10 cellular contexts compared by ENCODE assay signal in genomic region chr3:46947545-46947899, GRCh38. TPM values are rescaled to one million over a fixed set of nuclear protein-coding genes. Genes with fewer than 3 reads are reported as not detected.
DNase-seq lines count a peak whose midpoint lies in the region; ATAC-seq and TF ChIP-seq lines count a peak whose summit lies in the region.
"Had no signal": no experiment of that assay in that cellular context is flagged by ENCODE, and none has a peak within 500 bp of the region (broad histone marks: within the 10 kb centered on the region; RNA-seq: fewer than 3 reads in every experiment).

No MANE protein-coding gene starts in this region.

- WGBS in esophagus squamous epithelium, 2 donors, result 60 to 72% methylated on average over 1 to 4 of the region's 4 CpGs
- WGBS in prostate gland, result 57% methylated on average over 3 of the region's 4 CpGs

- ATAC-seq in DND-41 (ENCODE audit: insufficient read depth, low read depth) (peak; percentile 4; the same call in 1 of the 3 replicates), GM18907 (IDR thresholded peaks at IDR 0.05; ENCODE audit: unreplicated experiment) (no peak), HG03378 (IDR thresholded peaks at IDR 0.05; ENCODE audit: unreplicated experiment) (no peak)

- H3K79me2 ChIP-seq in DND-41 (ENCODE audit: insufficient read depth, low read length), result peaks cover 98% of the 10 kb centered on the region

- in situ Hi-C loops in GM13976 (cut with MboI; ENCODE audit: low sequenced_read_pairs, unreplicated experiment), result no loop called here

- no peaks in the 10 kb centered on the region for H3K27me3 Mint-ChIP-seq in activated CD4-positive, alpha-beta memory T cell treated with anti-CD3 and anti-CD28 coated beads for 36 hours

- no peak overlapping the region; the same call in 1 of the 2 replicates for H3K9ac ChIP-seq in DND-41 (ENCODE audit: low read depth, low read length)

- peaks cover 90% of the 10 kb centered on the region for H4K20me1 ChIP-seq in DND-41 (ENCODE audit: insufficient read depth, low read length)

- H3K9me3 ChIP-seq in DND-41 (ENCODE audit: insufficient read depth, low read length, severe bottlenecking) (no peaks in the 10 kb centered on the region), esophagus squamous epithelium (no peaks in the 10 kb centered on the region), prostate gland (no peaks in the 10 kb centered on the region)
- H3K9me3 ChIP-seq: MG63, SJSA1 had no signal

- H3K27ac Mint-ChIP-seq in activated CD4-positive, alpha-beta memory T cell treated with anti-CD3 and anti-CD28 coated beads for 36 hours, result peak overlapping the region; percentile 95

- H3K4me3 ChIP-seq in DND-41 (ENCODE audit: low read depth in 1 of 2, low read length in 2 of 2) (no peak overlapping the region), esophagus squamous epithelium (peak overlapping the region in 1 of 4 donors; percentile 7), prostate gland (no peak overlapping the region)
- H3K4me3 ChIP-seq: MG63, SJSA1 had no signal

- H3K36me3 Mint-ChIP-seq in activated CD4-positive, alpha-beta memory T cell treated with anti-CD3 and anti-CD28 coated beads for 36 hours, result peaks cover 9% of the 10 kb centered on the region

- DNase-seq in DND-41 (no peak), esophagus squamous epithelium (lab: John Stamatoyannopoulos, UW) (no peak), prostate gland (ENCODE audit: low spot score) (no peak), GM13976 (ENCODE audit: low spot score) (no peak), NCI-H1930 (lab: John Stamatoyannopoulos, UW) (no peak)
- DNase-seq in activated CD4-positive, alpha-beta memory T cell treated with anti-CD3 and anti-CD28 coated beads for 36 hours, result peak; percentile 28
- DNase-seq: MG63 had no signal

- intact Hi-C loops in activated CD4-positive, alpha-beta memory T cell treated with anti-CD3 and anti-CD28 coated beads for 36 hours (cut with micrococcal nuclease), result loop anchor here (10.0 kb wide), 1 partner anchor 217 kb away; the partner anchor contains the start of gene SETD2
- intact Hi-C loops in esophagus squamous epithelium (cut with DNase I) (no loop called here), prostate gland (cut with DNase I) (no loop called here)

- peak overlapping the region; percentile 69 for H3K27ac ChIP-seq in DND-41 (ENCODE audit: low read length)
- peak overlapping the region; percentile 88 to 96 (median 93) for H3K27ac ChIP-seq in esophagus squamous epithelium
- peak overlapping the region; percentile 33 to 41 for H3K27ac ChIP-seq in prostate gland
- H3K27ac ChIP-seq: SJSA1 had no signal

- H3K36me3 ChIP-seq in DND-41 (ENCODE audit: insufficient read depth, low read length) (peaks cover 50% of the 10 kb centered on the region), esophagus squamous epithelium (peaks cover 0 to 7% (median 0%) of the 10 kb centered on the region in 3 donors), prostate gland (no peaks in the 10 kb centered on the region)

- no peak for TF ChIP-seq CTCF in DND-41 (IDR thresholded peaks at IDR 0.05; ENCODE audit: borderline replicate concordance, extremely low read depth, low read length, poor library complexity, severe bottlenecking)
- TF ChIP-seq CTCF in esophagus squamous epithelium (IDR thresholded peaks at IDR 0.05), result no peak
- no peak for TF ChIP-seq CTCF in prostate gland (IDR thresholded peaks at IDR 0.05)
- TF ChIP-seq CTCF in GM13976 (IDR thresholded peaks at IDR 0.05; ENCODE audit: borderline replicate concordance, control extremely low read depth, extremely low read depth, insufficient read depth, missing control alignments), result no peak

- CTCF ChIA-PET in activated CD4-positive, alpha-beta memory T cell treated with anti-CD3 and anti-CD28 coated beads for 36 hours (lab: Charles Lee), result interaction anchor here (0.7 to 2.7 kb wide), 7 partner anchors 12 to 51 kb away, joined by 3 to 9 read pairs (median 3); no protein-coding TSS in a partner anchor

- peaks cover 45% of the 10 kb centered on the region for H3K4me1 ChIP-seq in DND-41 (ENCODE audit: insufficient read depth, low read length)
- peaks cover 71 to 98% (median 91%) of the 10 kb centered on the region in 3 donors for H3K4me1 ChIP-seq in esophagus squamous epithelium
- H3K4me1 ChIP-seq in prostate gland (replicated peaks), result peaks cover 25% of the 10 kb centered on the region

- H3K27me3 ChIP-seq in DND-41 (ENCODE audit: insufficient read depth, low read length, poor library complexity), result no peaks in the 10 kb centered on the region
- no peaks in the 10 kb centered on the region for H3K27me3 ChIP-seq in esophagus squamous epithelium
- H3K27me3 ChIP-seq in prostate gland (replicated peaks; ENCODE audit: insufficient read depth), result no peaks in the 10 kb centered on the region
- H3K27me3 ChIP-seq: MG63, SJSA1 had no signal

- H3K9me3 Mint-ChIP-seq in activated CD4-positive, alpha-beta memory T cell treated with anti-CD3 and anti-CD28 coated beads for 36 hours, result no peaks in the 10 kb centered on the region

- TF ChIP-seq POLR2A in esophagus squamous epithelium (IDR thresholded peaks at IDR 0.05), result no peak
- TF ChIP-seq POLR2A in prostate gland (IDR thresholded peaks at IDR 0.05), result no peak

- no peak overlapping the region for H3K4me2 ChIP-seq in DND-41 (ENCODE audit: insufficient read depth, low read length)

- H3K4me3 Mint-ChIP-seq in activated CD4-positive, alpha-beta memory T cell treated with anti-CD3 and anti-CD28 coated beads for 36 hours, result peak overlapping the region; percentile 62

- H2AFZ ChIP-seq in DND-41 (ENCODE audit: low read depth, low read length), result no peak overlapping the region

- POLR2A ChIA-PET in activated CD4-positive, alpha-beta memory T cell treated with anti-CD3 and anti-CD28 coated beads for 36 hours (lab: Charles Lee), result interaction anchor here (0.6 to 3.1 kb wide), 10 partner anchors 9 to 277 kb away, joined by 3 to 29 read pairs (median 8); partner anchors contain the start of genes CCDC12 and NBEAL2

- peaks cover 75% of the 10 kb centered on the region for H3K4me1 Mint-ChIP-seq in activated CD4-positive, alpha-beta memory T cell treated with anti-CD3 and anti-CD28 coated beads for 36 hours (ENCODE audit: low read depth)

RNA-seq across cellular contexts. Expression of gene CCDC12, which starts 29.0 kb away (rescaled TPM):
- 10 to 100 TPM; 44.3 to 49.9 TPM for total RNA-seq in activated CD4-positive, alpha-beta memory T cell treated with anti-CD3 and anti-CD28 coated beads for 36 hours
- 10 to 100 TPM; 55.5 to 87.5 (median 67.5) TPM for total RNA-seq in esophagus squamous epithelium
- total RNA-seq in prostate gland, result 10 to 100 TPM; 34.6 to 78.7 TPM

RNA-seq across cellular contexts. Expression of gene NBEAL2, which starts 31.9 kb away (rescaled TPM):
- total RNA-seq in activated CD4-positive, alpha-beta memory T cell treated with anti-CD3 and anti-CD28 coated beads for 36 hours, result 100 to 1,000 TPM; 114 to 117 TPM
- total RNA-seq in esophagus squamous epithelium, result 100 to 1,000 TPM; 128 to 297 (median 185) TPM
- 10 to 100 TPM; 25.8 to 53.5 TPM for total RNA-seq in prostate gland

Comparison
In these comparisons a context has a peak if more than half of its experiments do, and no peak if none do; other contexts are left out.
1. H3K27ac ChIP-seq: peak in every context shown above with its lines; median percentile 93 in esophagus squamous epithelium; 69 in DND-41; 37 in prostate gland.